ENCODE assay signal across 8 cellular contexts in the genomic region with DNA sequence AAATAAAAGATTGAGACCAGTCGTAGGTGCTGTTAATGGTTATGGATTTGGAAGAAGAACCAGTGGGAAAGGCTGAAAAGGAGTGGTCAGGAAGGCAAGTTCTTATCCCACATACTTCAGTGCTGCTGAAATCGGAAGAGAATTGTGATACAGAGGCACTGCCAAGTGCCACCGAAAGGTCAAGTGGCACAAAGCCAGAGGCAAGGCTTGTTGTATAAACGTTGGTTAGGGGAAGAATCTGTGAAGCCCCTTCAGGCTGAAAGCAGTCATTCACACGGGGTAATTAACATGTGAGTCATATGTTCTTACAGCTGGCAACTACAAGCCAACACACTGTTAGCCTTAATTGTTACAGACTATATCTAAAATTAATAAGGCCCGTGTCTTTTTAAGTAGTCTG. TPM values are rescaled to one million over a fixed set of nuclear protein-coding genes. Genes with fewer than 3 reads are reported as not detected.
DNase-seq lines count a peak whose midpoint lies in the region; ATAC-seq, FAIRE-seq and TF ChIP-seq lines count a peak whose summit lies in the region.

No MANE protein-coding gene starts in this region.

- H3K36me3 Mint-ChIP-seq in astrocyte (ENCODE audit: low read depth, unreplicated experiment) (peaks cover 13% of the 10 kb centered on the region), nephron progenitor cell (ENCODE audit: low read depth) (peaks cover 23% of the 10 kb centered on the region)
- peaks cover 4% of the 10 kb centered on the region for H3K36me3 Mint-ChIP-seq in natural killer cell treated with Interleukin-12 subunit alpha and Interleukin-12 subunit beta and Interleukin-15 and Interleukin-18, amount 100 ng/mL, for 72 hours

- H3K4me2 ChIP-seq in astrocyte (ENCODE audit: low read length) = peak overlapping the region; percentile 16

- no peaks in the 10 kb centered on the region for H3K27me3 Mint-ChIP-seq in astrocyte (ENCODE audit: low read depth, unreplicated experiment)
- H3K27me3 Mint-ChIP-seq in nephron progenitor cell (ENCODE audit: low read depth, poor library complexity) = peaks cover 6% of the 10 kb centered on the region
- H3K27me3 Mint-ChIP-seq in natural killer cell treated with Interleukin-12 subunit alpha and Interleukin-12 subunit beta and Interleukin-15 and Interleukin-18, amount 100 ng/mL, for 72 hours = no peaks in the 10 kb centered on the region

- H4K20me1 ChIP-seq in astrocyte (ENCODE audit: insufficient read depth, low read length) = peaks cover 45% of the 10 kb centered on the region

- ATAC-seq in left lobe of liver = peak; percentile 66
- ATAC-seq in natural killer cell treated with Interleukin-12 subunit alpha and Interleukin-12 subunit beta and Interleukin-15 and Interleukin-18, amount 100 ng/mL, for 72 hours = no peak

- no peak overlapping the region for H3K27ac ChIP-seq in astrocyte (ENCODE audit: low read depth, low read length)

- no peak overlapping the region for H3K4me3 Mint-ChIP-seq in astrocyte (ENCODE audit: unreplicated experiment)
- H3K4me3 Mint-ChIP-seq in nephron progenitor cell = no peak overlapping the region
- H3K4me3 Mint-ChIP-seq in natural killer cell treated with Interleukin-12 subunit alpha and Interleukin-12 subunit beta and Interleukin-15 and Interleukin-18, amount 100 ng/mL, for 72 hours = no peak overlapping the region

- H3K9me3 ChIP-seq in astrocyte (ENCODE audit: insufficient read depth, low read depth, low read length) = no peaks in the 10 kb centered on the region

- no peak overlapping the region for H3K27ac Mint-ChIP-seq in astrocyte (ENCODE audit: unreplicated experiment)
- no peak overlapping the region for H3K27ac Mint-ChIP-seq in nephron progenitor cell
- H3K27ac Mint-ChIP-seq in natural killer cell treated with Interleukin-12 subunit alpha and Interleukin-12 subunit beta and Interleukin-15 and Interleukin-18, amount 100 ng/mL, for 72 hours = no peak overlapping the region

- H3K79me2 ChIP-seq in astrocyte (ENCODE audit: insufficient read depth, low read length) = no peaks in the 10 kb centered on the region

- no peak overlapping the region for H3K9ac ChIP-seq in astrocyte (ENCODE audit: low read length)

- H3K4me1 Mint-ChIP-seq in astrocyte (ENCODE audit: low read depth, unreplicated experiment) (peaks cover 26% of the 10 kb centered on the region), nephron progenitor cell (peaks cover 16% of the 10 kb centered on the region)
- peaks cover 0 to 10% of the 10 kb centered on the region in 2 donors for H3K4me1 Mint-ChIP-seq in natural killer cell treated with Interleukin-12 subunit alpha and Interleukin-12 subunit beta and Interleukin-15 and Interleukin-18, amount 100 ng/mL, for 72 hours (ENCODE audit: low read depth in 2 of 2)

- peak; percentile 0 for TF ChIP-seq CTCF in astrocyte (IDR thresholded peaks at IDR 0.05; ENCODE audit: insufficient read depth, low read depth, low read length)
- TF ChIP-seq CTCF in nephron progenitor cell (IDR thresholded peaks at IDR 0.05) = no peak

- peak; percentile 93 for DNase-seq in COLO829 (ENCODE audit: low spot score)
- DNase-seq in NCI-H1092 (lab: John Stamatoyannopoulos, UW) = peak; percentile 41
- peak; percentile 65 for DNase-seq in astrocyte (ENCODE audit: low read depth)
- peak; percentile 63 for DNase-seq in left lobe of liver (ENCODE audit: low spot score)
- DNase-seq in nephron progenitor cell = no peak
- DNase-seq in NAMALWA (ENCODE audit: low spot score) = no peak
- no peak for DNase-seq in natural killer cell treated with Interleukin-12 subunit alpha and Interleukin-12 subunit beta and Interleukin-15 and Interleukin-18, amount 100 ng/mL, for 72 hours (ENCODE audit: low spot score)
- DNase-seq in ecto neural progenitor cell (ENCODE audit: low spot score) = no peak

- H3K36me3 ChIP-seq in astrocyte (ENCODE audit: insufficient read depth, low read length) = no peaks in the 10 kb centered on the region

- no peak overlapping the region for H3K4me3 ChIP-seq in astrocyte (ENCODE audit: insufficient read depth, low read depth, low read length)

- H3K9me3 Mint-ChIP-seq in astrocyte (ENCODE audit: unreplicated experiment) (no peaks in the 10 kb centered on the region), nephron progenitor cell (no peaks in the 10 kb centered on the region)
- no peaks in the 10 kb centered on the region for H3K9me3 Mint-ChIP-seq in natural killer cell treated with Interleukin-12 subunit alpha and Interleukin-12 subunit beta and Interleukin-15 and Interleukin-18, amount 100 ng/mL, for 72 hours

- FAIRE-seq in astrocyte (lab: Jason Lieb, UNC) = no peak

- no peaks in the 10 kb centered on the region for H3K27me3 ChIP-seq in astrocyte (ENCODE audit: insufficient read depth, low read length)

- H3K4me1 ChIP-seq in astrocyte (ENCODE audit: insufficient read depth, low read length) = peaks cover 17% of the 10 kb centered on the region

- no peak overlapping the region for H2AFZ ChIP-seq in astrocyte (ENCODE audit: low read depth, low read length)

RNA-seq across cellular contexts. Expression of gene ZBTB40, which starts 48.8 kb away (rescaled TPM):
- total RNA-seq in astrocyte = 13.4 and 15.3 TPM in 2 replicates
- total RNA-seq in left lobe of liver = 6.7 TPM
- 10 to 100 TPM; 26.3 to 33.9 TPM for total RNA-seq in natural killer cell treated with Interleukin-12 subunit alpha and Interleukin-12 subunit beta and Interleukin-15 and Interleukin-18, amount 100 ng/mL, for 72 hours

Comparison
In these comparisons a context has a peak if more than half of its experiments do, and no peak if none do; other contexts are left out.
1. DNase-seq: peak in COLO829 (single experiment), NCI-H1092 (single experiment), astrocyte (single experiment) and left lobe of liver (single experiment); none in nephron progenitor cell (single experiment), NAMALWA (single experiment), natural killer cell treated with Interleukin-12 subunit alpha and Interleukin-12 subunit beta and Interleukin-15 and Interleukin-18, amount 100 ng/mL, for 72 hours (single experiment) and ecto neural progenitor cell (single experiment).